In the genomic region with DNA sequence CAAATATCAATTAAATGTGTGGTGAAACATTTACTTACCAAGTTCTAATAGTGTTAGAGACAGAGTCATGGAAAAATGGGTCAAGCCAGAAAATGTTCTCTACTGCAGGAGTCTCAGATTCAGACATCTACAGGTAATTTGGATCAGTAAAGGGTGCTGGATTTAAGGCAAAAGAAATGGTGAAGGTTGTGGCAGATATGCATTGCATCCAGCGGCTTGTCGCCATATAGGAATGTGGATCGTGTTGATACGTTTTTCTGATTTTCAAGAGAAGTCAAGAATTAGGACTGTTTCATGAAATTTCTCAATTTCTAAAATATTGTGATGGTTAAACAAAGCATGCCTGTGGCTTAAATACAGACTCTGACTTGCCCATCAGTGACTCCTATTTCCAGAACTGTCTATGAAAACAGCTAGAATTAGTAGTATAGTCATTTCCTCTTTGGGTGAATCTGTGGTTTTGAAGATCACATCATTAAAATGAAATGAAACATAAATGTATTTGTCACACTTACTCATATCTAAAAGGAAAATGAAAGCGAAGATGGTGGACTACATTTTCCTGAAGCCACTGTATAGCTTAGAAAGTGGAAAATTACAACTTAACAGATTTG, we compare ENCODE assay signal across 9 cellular contexts.
A peak's percentile ranks its signal among the peaks of the same experiment; 100 is the strongest.
DNase-seq lines count a peak whose midpoint lies in the region; ATAC-seq and TF ChIP-seq lines count a peak whose summit lies in the region.
"Had no signal": no experiment of that assay in that cellular context is flagged by ENCODE, and none has a peak within 500 bp of the region (broad histone marks: within the 10 kb centered on the region; RNA-seq: fewer than 3 reads in every experiment).

No MANE protein-coding gene starts in this region.

- peak overlapping the region in 4 of 11 experiments; percentile 6 to 55 (median 12); a peak in 4 of 22 replicates for H3K27ac ChIP-seq in BLaER1 treated with 17β-estradiol and CSF1 and Interleukin-3, amounts not matched to agents 10 nM and 100 nM
- H3K27ac ChIP-seq in mammary epithelial cell (ENCODE audit: insufficient read depth, low read depth, low read length) (peak overlapping the region; percentile 70), body of pancreas (no peak overlapping the region)
- no peak overlapping the region for H3K27ac ChIP-seq in CD8-positive, alpha-beta T cell (ENCODE audit: low read depth, low read length)
- H3K27ac ChIP-seq: cardiac muscle cell had no signal

- in situ Hi-C loops in mammary epithelial cell (cut with MboI; ENCODE audit: low sequenced_read_pairs in 2 of 2): no loop called here

- POLR2A ChIA-PET in CD8-positive, alpha-beta T cell (lab: Charles Lee): no interaction called here

- H3K4me3 Mint-ChIP-seq in CD8-positive, alpha-beta T cell: no peak overlapping the region

- WGBS in mammary epithelial cell (ENCODE audit: low coverage, missing lambda C conversion rate): 5% methylated on average over 5 of the region's 5 CpGs
- 58 to 69% methylated on average over 5 of the region's 5 CpGs for WGBS in body of pancreas, 2 donors

- H3K27ac Mint-ChIP-seq in CD8-positive, alpha-beta T cell: no peak overlapping the region

- peak; percentile 22 for DNase-seq in GM20000 (ENCODE audit: low spot score)
- peak; percentile 90 for DNase-seq in mammary epithelial cell
- DNase-seq in stimulated activated CD4-positive, alpha-beta T cell treated with anti-CD3 and anti-CD28 coated beads, Interleukin-4, amount 100 ng/mL, for 4 hours: no peak
- DNase-seq in T1000 (lab: John Stamatoyannopoulos, UW): no peak
- no peak for DNase-seq in body of pancreas
- no peak for DNase-seq in CD8-positive, alpha-beta T cell

- no peaks in the 10 kb centered on the region for H3K4me1 Mint-ChIP-seq in CD8-positive, alpha-beta T cell (ENCODE audit: low read depth)

- intact Hi-C loops in mammary epithelial cell (cut with micrococcal nuclease) (loop anchor here (2.0 kb wide), 3 partner anchors 58 to 112 kb away; no protein-coding TSS in a partner anchor), body of pancreas (cut with DNase I) (no loop called here)
- intact Hi-C loops in CD8-positive, alpha-beta T cell (cut with DNase I, micrococcal nuclease): no loop called here

- ATAC-seq in HG03457 (IDR thresholded peaks at IDR 0.05; ENCODE audit: unreplicated experiment) (peak; percentile 97), body of pancreas (no peak)
- ATAC-seq in CD8-positive, alpha-beta T cell: no peak

- no peak overlapping the region for H2AFZ ChIP-seq in mammary epithelial cell (ENCODE audit: low read depth, low read length)

- peak overlapping the region; percentile 8 to 69 (median 51) for H3K4me2 ChIP-seq in BLaER1 treated with 17β-estradiol and CSF1 and Interleukin-3, amounts not matched to agents 10 nM and 100 nM
- H3K4me2 ChIP-seq in mammary epithelial cell (ENCODE audit: insufficient read depth, low read depth, low read length): peak overlapping the region; percentile 74

- H3K4me3 ChIP-seq in BLaER1 treated with 17β-estradiol and CSF1 and Interleukin-3, amounts not matched to agents 10 nM and 100 nM: no peak overlapping the region
- H3K4me3 ChIP-seq in mammary epithelial cell (replicated peaks in 1 of 3; ENCODE audit: insufficient read depth in 1 of 3, low read depth in 2 of 3, low read length in 3 of 3): peak overlapping the region in 1 of 3 experiments; percentile 5
- no peak overlapping the region for H3K4me3 ChIP-seq in body of pancreas
- no peak overlapping the region for H3K4me3 ChIP-seq in CD8-positive, alpha-beta T cell (ENCODE audit: low read depth, low read length)
- H3K4me3 ChIP-seq: cardiac muscle cell had no signal

- no peaks in the 10 kb centered on the region for H3K36me3 ChIP-seq in BLaER1 treated with 17β-estradiol and CSF1 and Interleukin-3, amounts not matched to agents 10 nM and 100 nM
- H3K36me3 ChIP-seq in mammary epithelial cell (ENCODE audit: insufficient read depth, low read length) (no peaks in the 10 kb centered on the region), body of pancreas (replicated peaks in 1 of 2; ENCODE audit: insufficient read depth in 1 of 2, low read depth in 2 of 2) (no peaks in the 10 kb centered on the region)
- no peaks in the 10 kb centered on the region for H3K36me3 ChIP-seq in CD8-positive, alpha-beta T cell (ENCODE audit: insufficient read depth, low read length)
- H3K36me3 ChIP-seq: cardiac muscle cell had no signal

- H3K9me3 ChIP-seq in BLaER1 treated with 17β-estradiol and CSF1 and Interleukin-3, amounts not matched to agents 10 nM and 100 nM (replicated peaks in 1 of 11): peaks cover 0 to 4% (median 0%) of the 10 kb centered on the region in 11 experiments; a peak in 2 of 22 replicates
- no peaks in the 10 kb centered on the region for H3K9me3 ChIP-seq in mammary epithelial cell (replicated peaks; ENCODE audit: insufficient read depth, low read length)
- H3K9me3 ChIP-seq in body of pancreas: no peaks in the 10 kb centered on the region
- no peaks in the 10 kb centered on the region for H3K9me3 ChIP-seq in CD8-positive, alpha-beta T cell (ENCODE audit: low read length)

- H4K20me1 ChIP-seq in BLaER1 treated with 17β-estradiol and CSF1 and Interleukin-3, amounts not matched to agents 10 nM and 100 nM: no peaks in the 10 kb centered on the region
- H4K20me1 ChIP-seq in mammary epithelial cell (ENCODE audit: insufficient read depth, low read length): no peaks in the 10 kb centered on the region

- CTCF ChIA-PET in mammary epithelial cell (lab: Charles Lee; ENCODE audit: low non-redundant PET): interaction anchor here (0.5 kb wide), 1 partner anchor 130 kb away, joined by 3 read pairs; no protein-coding TSS in a partner anchor
- CTCF ChIA-PET in CD8-positive, alpha-beta T cell (lab: Charles Lee): no interaction called here

- no peaks in the 10 kb centered on the region for H3K79me2 ChIP-seq in mammary epithelial cell (ENCODE audit: insufficient read depth, low read length)

- no TSS peak for BruUV-seq in mammary epithelial cell (replicated peaks; lab: Mats Ljungman, UMichigan)

- no peak for TF ChIP-seq CTCF in GM20000 (IDR thresholded peaks at IDR 0.05; ENCODE audit: extremely low read depth, missing control alignments)
- no peak for TF ChIP-seq CTCF in mammary epithelial cell (conservative IDR thresholded peaks at IDR 0.05 in 1 of 2, IDR thresholded peaks at IDR 0.05 in 1 of 2; ENCODE audit: extremely low read depth in 1 of 2, insufficient read depth in 1 of 2, low read depth in 1 of 2, low read length in 2 of 2)
- no peak for TF ChIP-seq CTCF in body of pancreas (IDR thresholded peaks at IDR 0.05)
- no peak for TF ChIP-seq CTCF in CD8-positive, alpha-beta T cell (IDR thresholded peaks at IDR 0.05)

- TF ChIP-seq POLR2A in body of pancreas (IDR thresholded peaks at IDR 0.05): no peak

- H3K27me3 ChIP-seq in BLaER1 treated with 17β-estradiol and CSF1 and Interleukin-3, amounts not matched to agents 10 nM and 100 nM: peaks cover 0 to 38% (median 0%) of the 10 kb centered on the region in 11 experiments; a peak in 4 of 22 replicates
- H3K27me3 ChIP-seq in mammary epithelial cell (ENCODE audit: insufficient read depth, low read length): no peaks in the 10 kb centered on the region
- no peaks in the 10 kb centered on the region for H3K27me3 ChIP-seq in body of pancreas
- H3K27me3 ChIP-seq in CD8-positive, alpha-beta T cell (ENCODE audit: insufficient read depth, low read length): no peaks in the 10 kb centered on the region
- H3K27me3 ChIP-seq: cardiac muscle cell had no signal

- no peaks in the 10 kb centered on the region for H3K27me3 Mint-ChIP-seq in CD8-positive, alpha-beta T cell (ENCODE audit: low read depth)

- no peaks in the 10 kb centered on the region for H3K9me3 Mint-ChIP-seq in CD8-positive, alpha-beta T cell

- dilution Hi-C loops in mammary epithelial cell (cut with HindIII; ENCODE audit: low sequenced_read_pairs): no loop called here

- no peaks in the 10 kb centered on the region for H3K36me3 Mint-ChIP-seq in CD8-positive, alpha-beta T cell

- peaks cover 11 to 18% (median 14%) of the 10 kb centered on the region in 10 experiments for H3K4me1 ChIP-seq in BLaER1 treated with 17β-estradiol and CSF1 and Interleukin-3, amounts not matched to agents 10 nM and 100 nM
- H3K4me1 ChIP-seq in mammary epithelial cell (ENCODE audit: insufficient read depth, low read length) (peaks cover 25% of the 10 kb centered on the region), body of pancreas (no peaks in the 10 kb centered on the region)
- no peaks in the 10 kb centered on the region for H3K4me1 ChIP-seq in CD8-positive, alpha-beta T cell (ENCODE audit: insufficient read depth, low read length)

- H3K9ac ChIP-seq in BLaER1 treated with 17β-estradiol and CSF1 and Interleukin-3, amounts not matched to agents 10 nM and 100 nM: no peak overlapping the region
- H3K9ac ChIP-seq in mammary epithelial cell (ENCODE audit: insufficient read depth, low read length): no peak overlapping the region

Comparison
In these comparisons a context has a peak if more than half of its experiments do, and no peak if none do; other contexts are left out.
1. DNase-seq: peak in GM20000 (single experiment) and mammary epithelial cell (single experiment); none in stimulated activated CD4-positive, alpha-beta T cell treated with anti-CD3 and anti-CD28 coated beads, Interleukin-4, amount 100 ng/mL, for 4 hours (0 of 2), T1000 (single experiment), body of pancreas (0 of 4) and CD8-positive, alpha-beta T cell (0 of 7).